ENCODE assay signal across 14 cellular contexts in the genomic region with DNA sequence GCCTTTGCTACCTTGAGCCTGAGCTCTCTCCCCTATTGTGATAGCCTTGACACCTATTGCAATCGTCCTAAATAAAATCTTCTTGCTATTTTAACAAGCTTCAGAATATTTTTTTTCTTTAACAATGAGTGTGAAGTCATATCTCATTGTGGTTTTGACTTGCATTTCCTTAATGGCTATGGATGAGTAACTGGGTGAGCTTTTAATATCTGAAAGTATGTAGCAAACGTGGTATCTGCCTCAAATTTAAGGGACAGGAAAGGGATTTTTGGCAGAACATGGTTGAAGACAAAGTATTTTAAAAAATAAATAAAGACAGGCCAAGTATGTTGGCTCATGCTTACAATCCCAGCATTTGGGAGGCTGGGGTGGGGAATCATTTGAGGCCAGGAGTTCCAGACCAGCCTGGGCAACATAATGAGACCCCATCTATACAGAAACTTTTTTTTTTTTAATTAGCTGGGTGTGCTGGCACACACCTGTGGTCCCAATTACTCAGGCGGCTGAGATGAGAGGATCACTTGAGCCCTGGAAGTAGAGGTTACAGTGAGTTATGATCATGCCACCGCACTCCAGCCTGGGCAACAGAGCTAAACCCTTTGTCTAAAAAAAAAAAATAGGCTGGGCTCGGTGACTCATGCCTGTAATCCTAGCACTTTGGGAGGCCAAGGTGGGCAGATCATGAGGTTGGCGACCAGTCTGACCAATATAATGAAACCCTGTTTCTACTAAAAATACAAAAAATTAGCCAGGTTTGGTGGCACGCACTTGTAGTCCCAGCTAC.
DNase-seq lines count a peak whose midpoint lies in the region; ATAC-seq, FAIRE-seq and TF ChIP-seq lines count a peak whose summit lies in the region.
"Had no signal": no experiment of that assay in that cellular context is flagged by ENCODE, and none has a peak within 500 bp of the region (broad histone marks: within the 10 kb centered on the region; RNA-seq: fewer than 3 reads in every experiment).

No MANE protein-coding gene starts in this region.

- no peak overlapping the region for H3K27ac ChIP-seq in breast epithelium
- no peak overlapping the region for H3K27ac ChIP-seq in CD8-positive, alpha-beta T cell (ENCODE audit: low read depth, low read length)

- no TSS peak for BruUV-seq in MCF 10A (replicated peaks; lab: Mats Ljungman, UMichigan)

- H3K4me1 Mint-ChIP-seq in MCF 10A (ENCODE audit: insufficient read depth, unreplicated experiment) = peaks cover 7% of the 10 kb centered on the region
- no peaks in the 10 kb centered on the region for H3K4me1 Mint-ChIP-seq in CD8-positive, alpha-beta T cell (ENCODE audit: low read depth)

- DNase-seq in MCF 10A (ENCODE audit: unreplicated experiment) (peak; percentile 41), breast epithelium (ENCODE audit: low spot score in 2 of 2) (no peak), SW480 (ENCODE audit: low spot score) (peak; percentile 36), fibroblast of mammary gland (ENCODE audit: low read depth) (peak; percentile 74), urothelium cell line (ENCODE audit: low spot score) (peak; percentile 43), activated gamma-delta T cell treated with Interleukin-2 at 50 U/mL for 16 hours (no peak)
- DNase-seq in CD8-positive, alpha-beta T cell = no peak
- DNase-seq: activated gamma-delta T cell; central memory CD4-positive, alpha-beta T cell; mucosa of descending colon had no signal

- no peaks in the 10 kb centered on the region for H3K27me3 ChIP-seq in breast epithelium
- no peaks in the 10 kb centered on the region for H3K27me3 ChIP-seq in CD8-positive, alpha-beta T cell (ENCODE audit: insufficient read depth, low read length)

- H3K9me3 ChIP-seq in breast epithelium = peaks cover 4 to 12% of the 10 kb centered on the region in 2 donors
- H3K9me3 ChIP-seq in CD8-positive, alpha-beta T cell (ENCODE audit: low read length) = no peaks in the 10 kb centered on the region
- H3K9me3 ChIP-seq: mucosa of descending colon had no signal

- TF ChIP-seq POLR2A in breast epithelium (IDR thresholded peaks at IDR 0.05) = no peak

- no peaks in the 10 kb centered on the region for H3K27me3 Mint-ChIP-seq in MCF 10A (ENCODE audit: insufficient read depth, unreplicated experiment)
- no peaks in the 10 kb centered on the region for H3K27me3 Mint-ChIP-seq in CD8-positive, alpha-beta T cell (ENCODE audit: low read depth)

- no peaks in the 10 kb centered on the region for H3K36me3 Mint-ChIP-seq in MCF 10A (ENCODE audit: insufficient read depth, unreplicated experiment)
- H3K36me3 Mint-ChIP-seq in CD8-positive, alpha-beta T cell = no peaks in the 10 kb centered on the region

- intact Hi-C loops in MCF 10A (cut with micrococcal nuclease) (no loop called here), breast epithelium (cut with DNase I; ENCODE audit: low total_unique reads) (loop anchor here (5.0 kb wide), 1 partner anchor 359 kb away; no protein-coding TSS in a partner anchor)
- intact Hi-C loops in CD8-positive, alpha-beta T cell (cut with DNase I, micrococcal nuclease) = no loop called here

- H3K36me3 ChIP-seq in breast epithelium = no peaks in the 10 kb centered on the region
- H3K36me3 ChIP-seq in CD8-positive, alpha-beta T cell (ENCODE audit: insufficient read depth, low read length) = no peaks in the 10 kb centered on the region

- H3K4me1 ChIP-seq in breast epithelium = no peaks in the 10 kb centered on the region
- no peaks in the 10 kb centered on the region for H3K4me1 ChIP-seq in CD8-positive, alpha-beta T cell (ENCODE audit: insufficient read depth, low read length)

- peaks cover 6% of the 10 kb centered on the region for H3K9me3 Mint-ChIP-seq in MCF 10A (ENCODE audit: unreplicated experiment)
- peaks cover 8% of the 10 kb centered on the region for H3K9me3 Mint-ChIP-seq in CD8-positive, alpha-beta T cell

- no peak for TF ChIP-seq CTCF in MCF 10A (IDR thresholded peaks at IDR 0.05; ENCODE audit: unreplicated experiment)
- no peak for TF ChIP-seq CTCF in breast epithelium (IDR thresholded peaks at IDR 0.05)
- TF ChIP-seq CTCF in fibroblast of mammary gland (conservative IDR thresholded peaks at IDR 0.05; ENCODE audit: control insufficient read depth, insufficient read depth, low read depth, low read length) = no peak
- TF ChIP-seq CTCF in CD8-positive, alpha-beta T cell (IDR thresholded peaks at IDR 0.05) = no peak

- H3K27ac Mint-ChIP-seq in MCF 10A (ENCODE audit: low read depth, unreplicated experiment) = peak overlapping the region; percentile 35
- H3K27ac Mint-ChIP-seq in CD8-positive, alpha-beta T cell = no peak overlapping the region
- H3K27ac Mint-ChIP-seq: progenitor cell of endocrine pancreas had no signal

- CTCF ChIA-PET in MCF 10A (lab: Yijun Ruan, JAX) = no interaction called here
- CTCF ChIA-PET in CD8-positive, alpha-beta T cell (lab: Charles Lee) = no interaction called here

- H3K4me3 ChIP-seq in breast epithelium (no peak overlapping the region), fibroblast of mammary gland (ENCODE audit: control insufficient read depth, low read depth, low read length) (no peak overlapping the region)
- H3K4me3 ChIP-seq in CD8-positive, alpha-beta T cell (ENCODE audit: low read depth, low read length) = no peak overlapping the region
- H3K4me3 ChIP-seq: GM12878, mucosa of descending colon had no signal

- FAIRE-seq in urothelium cell line (lab: Jason Lieb, UNC) = no peak
- FAIRE-seq: GM12878 had no signal

- no peak for ATAC-seq in GM18868 (IDR thresholded peaks at IDR 0.05; ENCODE audit: unreplicated experiment)
- no peak for ATAC-seq in CD8-positive, alpha-beta T cell
- ATAC-seq: GM12878, mucosa of descending colon, Panc1 had no signal

- H3K4me3 Mint-ChIP-seq in MCF 10A (ENCODE audit: unreplicated experiment) = no peak overlapping the region
- no peak overlapping the region for H3K4me3 Mint-ChIP-seq in CD8-positive, alpha-beta T cell

- POLR2A ChIA-PET in MCF 10A (lab: Yijun Ruan, JAX) = interaction anchor here (0.7 kb wide), 1 partner anchor 32 kb away, joined by 3 read pairs; no protein-coding TSS in a partner anchor
- POLR2A ChIA-PET in CD8-positive, alpha-beta T cell (lab: Charles Lee) = no interaction called here

Comparison
In these comparisons a context has a peak if more than half of its experiments do, and no peak if none do; other contexts are left out.
1. DNase-seq: peak in MCF 10A (single experiment), SW480 (single experiment), fibroblast of mammary gland (single experiment) and urothelium cell line (single experiment); none in breast epithelium (0 of 2), activated gamma-delta T cell treated with Interleukin-2 at 50 U/mL for 16 hours (single experiment) and CD8-positive, alpha-beta T cell (0 of 7).